ENCODE assay signal across 9 cellular contexts in the genomic region with DNA sequence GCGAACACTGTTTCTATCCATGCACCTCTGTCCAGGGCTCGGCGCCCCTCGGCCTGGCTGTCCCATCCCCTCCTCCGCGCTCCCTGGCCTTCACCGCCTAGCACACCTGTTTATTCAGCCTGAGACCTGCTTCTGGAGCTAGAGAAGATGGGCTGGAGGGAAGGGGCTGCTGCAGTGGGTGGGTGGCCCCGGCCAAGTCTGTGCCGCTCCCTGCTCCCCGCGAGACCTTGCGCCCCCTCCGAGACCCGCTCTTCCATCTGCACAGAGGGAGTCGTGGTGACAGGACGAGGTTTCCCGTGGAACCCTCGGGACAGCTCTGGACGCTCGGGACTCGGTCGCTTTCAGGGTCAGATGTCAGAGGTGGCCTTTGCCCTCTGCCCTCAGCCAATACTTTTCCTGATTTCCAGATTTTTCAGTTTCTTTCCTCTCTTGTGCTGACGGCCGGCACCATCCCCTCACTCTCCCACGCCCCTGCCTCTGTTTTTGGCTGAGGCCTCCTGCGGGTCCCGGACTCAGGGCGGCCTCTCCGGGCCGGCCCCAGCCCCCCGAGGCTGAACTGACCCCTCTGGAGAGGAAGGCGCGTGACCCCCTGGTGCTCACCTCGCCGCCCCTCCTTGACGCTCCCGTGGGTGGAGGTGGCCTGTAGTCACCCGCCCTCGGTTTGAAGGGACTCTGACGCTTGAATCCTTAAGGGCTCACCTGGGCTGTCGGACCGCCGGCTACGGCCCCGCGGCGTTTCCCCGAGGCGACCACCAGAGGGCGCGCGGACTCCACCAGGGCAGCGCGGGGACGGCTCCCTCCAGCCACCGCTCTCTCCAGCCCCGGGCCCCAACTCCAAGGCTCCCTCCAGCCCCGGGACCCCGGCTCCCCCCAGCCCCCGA. TPM values are rescaled to one million over a fixed set of nuclear protein-coding genes. Genes with fewer than 3 reads are reported as not detected.
DNase-seq lines count a peak whose midpoint lies in the region; ATAC-seq and TF ChIP-seq lines count a peak whose summit lies in the region.
"Had no signal": no experiment of that assay in that cellular context is flagged by ENCODE, and none has a peak within 500 bp of the region (broad histone marks: within the 10 kb centered on the region; RNA-seq: fewer than 3 reads in every experiment).

No MANE protein-coding gene starts in this region.

- intact Hi-C loops in HCT116 (cut with micrococcal nuclease), result loop anchor here (1.0 to 10.0 kb wide), 6 partner anchors 676 to 1478 kb away; partner anchors contain the start of gene NOM1

- peak; percentile 42 to 57 (median 56); a peak in 5 of 6 replicates for TF ChIP-seq CTCF in HCT116 (IDR thresholded peaks at IDR 0.05 in 2 of 3, conservative IDR thresholded peaks at IDR 0.05 in 1 of 3; ENCODE audit: borderline replicate concordance in 1 of 3, insufficient read depth in 1 of 3, low read depth in 2 of 3, low read length in 2 of 3)
- peak; percentile 82 for TF ChIP-seq CTCF in fibroblast of the aortic adventitia (IDR thresholded peaks at IDR 0.05; ENCODE audit: insufficient read depth, low read length)
- peak; percentile 94 for TF ChIP-seq CTCF in osteocyte (IDR thresholded peaks at IDR 0.05)
- TF ChIP-seq CTCF in upper lobe of left lung (IDR thresholded peaks at IDR 0.05), result peak; percentile 86 to 95 (median 91)

- peaks cover 2% of the 10 kb centered on the region for H3K4me1 Mint-ChIP-seq in osteocyte (ENCODE audit: unreplicated experiment)

- DNase-seq in GM03348 (ENCODE audit: low spot score), result peak; percentile 92
- DNase-seq in HCT116 (ENCODE audit: low read depth, low spot score), result no peak
- peak; percentile 28 for DNase-seq in NCI-H748 treated with DMSO at 0.1 percent for 48 hours (lab: John Stamatoyannopoulos, UW)
- DNase-seq in activated T-cell treated with anti-CD3 and anti-CD28 coated beads, Interleukin-2, amount 50 U/mL, for 48 hours, result peak; percentile 79 to 84
- peak; percentile 34 for DNase-seq in fibroblast of the aortic adventitia (ENCODE audit: low read depth)
- DNase-seq in osteocyte (ENCODE audit: extremely low spot score, unreplicated experiment), result no peak
- DNase-seq in upper lobe of left lung, result peak; percentile 71 to 94
- no peak for DNase-seq in superior temporal gyrus (ENCODE audit: extremely low spot score)

- H3K9me2 ChIP-seq in HCT116 (ENCODE audit: insufficient read depth), result no peaks in the 10 kb centered on the region

- H3K27me3 Mint-ChIP-seq in osteocyte (ENCODE audit: unreplicated experiment), result peaks cover 25% of the 10 kb centered on the region

- no peaks in the 10 kb centered on the region for H4K20me1 ChIP-seq in HCT116 (ENCODE audit: insufficient read depth)

- no peaks in the 10 kb centered on the region for H3K36me3 ChIP-seq in HCT116 (ENCODE audit: control insufficient read depth in 1 of 2, insufficient read depth in 2 of 2, low read length in 2 of 2)
- H3K36me3 ChIP-seq in upper lobe of left lung, result no peaks in the 10 kb centered on the region

- no peak for TF ChIP-seq EP300 in upper lobe of left lung (IDR thresholded peaks at IDR 0.05)

- CTCF ChIA-PET in HCT116 (lab: Charles Lee), result no interaction called here

- H3K36me3 Mint-ChIP-seq in osteocyte (ENCODE audit: unreplicated experiment), result no peaks in the 10 kb centered on the region

- H2AFZ ChIP-seq in HCT116 (ENCODE audit: low read depth, low read length, poor library complexity, severe bottlenecking), result no peak overlapping the region

- peak overlapping the region; percentile 45 for H3K4me2 ChIP-seq in HCT116 (ENCODE audit: low read length)

- H3K27me3 ChIP-seq in HCT116 (ENCODE audit: insufficient read depth, low read length) (no peaks in the 10 kb centered on the region), upper lobe of left lung (peaks cover 0 to 5% (median 2%) of the 10 kb centered on the region in 4 donors)

- H3K27ac ChIP-seq in HCT116 (ENCODE audit: low read depth, low read length), result no peak overlapping the region
- H3K27ac ChIP-seq in upper lobe of left lung, result no peak overlapping the region

- H3K27ac Mint-ChIP-seq in osteocyte (ENCODE audit: unreplicated experiment), result no peak overlapping the region

- 41 to 50% methylated on average over 34 to 39 of the region's 60 CpGs for WGBS in upper lobe of left lung, 2 donors

- H3K4me3 ChIP-seq in HCT116 (replicated peaks in 1 of 2; ENCODE audit: low read depth in 1 of 2, low read length in 2 of 2) (no peak overlapping the region), fibroblast of the aortic adventitia (ENCODE audit: low read depth, low read length) (no peak overlapping the region), upper lobe of left lung (no peak overlapping the region)

- POLR2A ChIA-PET in HCT116 (lab: Charles Lee), result no interaction called here

- H3K9ac ChIP-seq in HCT116 (ENCODE audit: low read length), result no peak overlapping the region

- BruUV-seq in HCT116 (replicated peaks; lab: Mats Ljungman, UMichigan), result no TSS peak

- peak; percentile 93 for TF ChIP-seq RAD21 in HCT116 (IDR thresholded peaks at IDR 0.05; ENCODE audit: low read depth)

- H3K79me2 ChIP-seq in HCT116 (ENCODE audit: insufficient read depth, low read length), result no peaks in the 10 kb centered on the region

- RAD21 ChIA-PET in HCT116 (lab: Charles Lee; ENCODE audit: low non-redundant PET in 1 of 2, low total read pairs in 2 of 2, uncharacterized antibody in 2 of 2, unreplicated experiment in 2 of 2), result no interaction called here

- H3K4me1 ChIP-seq in HCT116 (ENCODE audit: control insufficient read depth in 1 of 2, insufficient read depth in 2 of 2, low read length in 2 of 2) (no peaks in the 10 kb centered on the region; a peak in 1 of 4 replicates), upper lobe of left lung (peaks cover 6 to 10% (median 7%) of the 10 kb centered on the region in 4 donors)

- no peaks in the 10 kb centered on the region for H3K9me3 Mint-ChIP-seq in osteocyte (ENCODE audit: unreplicated experiment)

- ATAC-seq in HCT116, result peak; percentile 97
- peak; percentile 78 to 84 for ATAC-seq in upper lobe of left lung (ENCODE audit: low FRiP score in 2 of 2)

- TF ChIP-seq POLR2A in HCT116 (IDR thresholded peaks at IDR 0.05; ENCODE audit: borderline replicate concordance, extremely low read depth, insufficient read depth, insufficient read length) (no peak), upper lobe of left lung (IDR thresholded peaks at IDR 0.05) (no peak)

- H3K4me3 Mint-ChIP-seq in osteocyte (ENCODE audit: unreplicated experiment), result no peak overlapping the region

- H3K9me3 ChIP-seq in HCT116 (ENCODE audit: control insufficient read depth in 1 of 2, insufficient read depth in 1 of 2, low read depth in 1 of 2, low read length in 2 of 2) (no peaks in the 10 kb centered on the region), upper lobe of left lung (no peaks in the 10 kb centered on the region)

TF ChIP-seq in HCT116, 20 proteins besides CTCF, POLR2A, EP300 and RAD21:
- no peak for TF ChIP-seq SP1 (IDR thresholded peaks at IDR 0.05; ENCODE audit: low read depth)
- no peak for TF ChIP-seq ZNF274 (IDR thresholded peaks at IDR 0.05; ENCODE audit: low read depth, low read length)
- no peak for TF ChIP-seq EZH2phosphoT487 (IDR thresholded peaks at IDR 0.05; ENCODE audit: borderline replicate concordance)
- TF ChIP-seq ELF1 (IDR thresholded peaks at IDR 0.05; ENCODE audit: borderline replicate concordance, low read depth), result no peak

RNA-seq across cellular contexts. Expression of gene SHH, which starts 15.6 kb away (rescaled TPM):
- total RNA-seq in HCT116 (2021; ENCODE audit: unreplicated experiment), result 0.32 TPM
- 0.08 and 0.11 TPM in 2 replicates for polyA plus RNA-seq in HCT116 (2012)
- 0.36 TPM in 1 of 2 replicates, not detected in the other for total RNA-seq in fibroblast of the aortic adventitia (ENCODE audit: low replicate concordance)
- total RNA-seq in osteocyte, result 0.08 and 0.11 TPM in 2 replicates
- total RNA-seq in upper lobe of left lung, result 1 to 10 TPM; 6.1 to 9.6 (median 6.2) TPM
- total RNA-seq: activated CD8-positive, alpha-beta memory T cell treated with anti-CD3 and anti-CD28 coated beads for 36 hours had no signal

Comparison
In these comparisons a context has a peak if more than half of its experiments do, and no peak if none do; other contexts are left out.
1. DNase-seq: peak in GM03348 (single experiment), NCI-H748 treated with DMSO at 0.1 percent for 48 hours (single experiment), activated T-cell treated with anti-CD3 and anti-CD28 coated beads, Interleukin-2, amount 50 U/mL, for 48 hours (2 of 2), fibroblast of the aortic adventitia (single experiment) and upper lobe of left lung (2 of 2); none in HCT116 (single experiment), osteocyte (single experiment) and superior temporal gyrus (single experiment).
2. Peak in every context shown above with its lines, with median percentiles within 50 percentile points of each other: CTCF ChIP-seq.